ENCODE assay signal across 22 cellular contexts in the genomic region with DNA sequence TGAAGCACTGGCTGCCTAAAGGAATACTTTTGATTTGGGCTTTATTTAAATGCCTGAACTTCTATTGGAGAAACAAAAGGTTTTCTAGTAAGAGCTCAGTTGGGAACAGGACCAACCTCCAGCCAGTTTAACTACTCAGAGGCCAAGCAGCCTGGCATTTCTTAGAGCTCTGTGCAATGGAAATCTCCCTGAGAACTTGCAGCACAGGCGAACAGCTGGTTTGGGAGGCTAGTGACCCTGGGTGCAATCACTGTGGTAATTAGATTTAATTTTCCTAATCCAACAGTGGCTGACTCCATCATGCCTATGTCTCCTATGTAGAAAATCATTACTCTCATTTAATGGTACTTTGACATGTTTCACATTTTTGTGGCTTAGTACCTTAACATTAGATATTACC. TPM values are rescaled to one million over a fixed set of nuclear protein-coding genes. Genes with fewer than 3 reads are reported as not detected.
"Had no signal": no experiment of that assay in that cellular context is flagged by ENCODE, and none has a peak within 500 bp of the region (broad histone marks: within the 10 kb centered on the region; RNA-seq: fewer than 3 reads in every experiment).

No MANE protein-coding gene starts in this region.

- H3K27ac ChIP-seq: epithelial cell of prostate, ovary, skin epidermis, transverse colon had no signal

- ATAC-seq: activated CD4-positive, CD25-positive, alpha-beta regulatory T cell treated with anti-CD3 and anti-CD28 coated beads, Interleukin-2, amount 50 U/mL, for 24 hours; gastroesophageal sphincter; left ventricle myocardium superior; naive thymus-derived CD8-positive, alpha-beta T cell had no signal

- H3K36me3 ChIP-seq: gastroesophageal sphincter, ovary, right atrium auricular region, transverse colon had no signal

- H3K9me3 ChIP-seq: gastroesophageal sphincter, ovary, right atrium auricular region, transverse colon had no signal

- FAIRE-seq: keratinocyte had no signal

- H3K27ac Mint-ChIP-seq: activated naive CD8-positive, alpha-beta T cell treated with anti-CD3 and anti-CD28 coated beads for 36 hours; activated T-helper 1 cell treated with anti-CD3 and anti-CD28 coated beads, Interleukin-12 subunit alpha, Interleukin-12 subunit beta, Interleukin-2, Interleukin-4 antibody, amounts not matched to agents 30 ng/mL and 10 ng/mL and 1 ng/mL, durations not matched to agents 14 hours and 24 hours and 36 hours; naive thymus-derived CD8-positive, alpha-beta T cell; T-helper 2 cell treated with Interferon-gamma antibody and Interleukin-4, amounts not matched to agents 5 μg/mL and 100 μg/mL, for 36 hours had no signal

- H3K9me3 Mint-ChIP-seq: activated naive CD8-positive, alpha-beta T cell treated with anti-CD3 and anti-CD28 coated beads for 36 hours; activated T-helper 1 cell treated with anti-CD3 and anti-CD28 coated beads, Interleukin-12 subunit alpha, Interleukin-12 subunit beta, Interleukin-2, Interleukin-4 antibody, amounts not matched to agents 30 ng/mL and 10 ng/mL and 1 ng/mL, durations not matched to agents 14 hours and 24 hours and 36 hours; T-helper 2 cell treated with Interferon-gamma antibody and Interleukin-4, amounts not matched to agents 5 μg/mL and 100 μg/mL, for 36 hours had no signal

- H3K36me3 Mint-ChIP-seq: activated naive CD8-positive, alpha-beta T cell treated with anti-CD3 and anti-CD28 coated beads for 36 hours had no signal

- H3K4me3 Mint-ChIP-seq: activated naive CD8-positive, alpha-beta T cell treated with anti-CD3 and anti-CD28 coated beads for 36 hours; activated T-helper 1 cell treated with anti-CD3 and anti-CD28 coated beads, Interleukin-12 subunit alpha, Interleukin-12 subunit beta, Interleukin-2, Interleukin-4 antibody, amounts not matched to agents 30 ng/mL and 10 ng/mL and 1 ng/mL, durations not matched to agents 14 hours and 24 hours and 36 hours; T-helper 2 cell treated with Interferon-gamma antibody and Interleukin-4, amounts not matched to agents 5 μg/mL and 100 μg/mL, for 36 hours had no signal

- DNase-seq: activated CD4-positive, alpha-beta T cell treated with anti-CD3 and anti-CD28 coated beads, Interleukin-2, amount 50 U/mL, for 1 hour; activated naive CD8-positive, alpha-beta T cell treated with anti-CD3 and anti-CD28 coated beads for 36 hours; amygdala; hippocampal formation; left ventricle myocardium superior; mesenchymal stem cell; naive thymus-derived CD8-positive, alpha-beta T cell; ovary; stimulated activated CD4-positive, alpha-beta T cell treated with anti-CD3 and anti-CD28 coated beads, Interleukin-15, amount 100 ng/mL, for 24 hours; stimulated activated CD4-positive, alpha-beta T cell treated with anti-CD3 and anti-CD28 coated beads, Interleukin-4, amount 100 ng/mL, for 24 hours; stimulated activated naive CD4-positive, alpha-beta T cell; substantia nigra; transverse colon had no signal

- H3K4me3 ChIP-seq: ovary, transverse colon had no signal

RNA-seq across cellular contexts. Expression of a gene that starts 1.0 kb away (rescaled TPM):
- total RNA-seq: activated CD8-positive, alpha-beta memory T cell treated with anti-CD3 and anti-CD28 coated beads for 36 hours; activated naive CD8-positive, alpha-beta T cell treated with anti-CD3 and anti-CD28 coated beads for 36 hours; activated T-helper 1 cell treated with anti-CD3 and anti-CD28 coated beads, Interleukin-12 subunit alpha, Interleukin-12 subunit beta, Interleukin-2, Interleukin-4 antibody, amounts not matched to agents 30 ng/mL and 10 ng/mL and 1 ng/mL, durations not matched to agents 14 hours and 24 hours and 36 hours; naive thymus-derived CD8-positive, alpha-beta T cell had no signal
- polyA plus RNA-seq: keratinocyte; naive thymus-derived CD8-positive, alpha-beta T cell had no signal
